In genomic region chr4:39713691-39714090, GRCh38 we compare ENCODE assay signal across 2 cellular contexts.
TF ChIP-seq lines count a peak whose summit lies in the region.

No MANE protein-coding gene starts in this region.

TF ChIP-seq in SK-N-SH, 30 proteins besides CTCF, POLR2A, EP300 and RAD21 (continued from another document):
- TF ChIP-seq NFIC (IDR thresholded peaks at IDR 0.05; ENCODE audit: borderline replicate concordance) (no peak), FOXM1 (IDR thresholded peaks at IDR 0.05; ENCODE audit: low read depth) (no peak), FOXJ3 (CRISPR knock-in tag; IDR thresholded peaks at IDR 0.05) (no peak), USF1 (IDR thresholded peaks at IDR 0.05; ENCODE audit: borderline replicate concordance, low read depth) (no peak), POLR2AphosphoS5 (IDR thresholded peaks at IDR 0.05; ENCODE audit: low read depth, low read length) (no peak), PBX3 (IDR thresholded peaks at IDR 0.05) (no peak), GABPA (IDR thresholded peaks at IDR 0.05; ENCODE audit: low read depth) (no peak), YY1 (IDR thresholded peaks at IDR 0.05; ENCODE audit: low read depth) (no peak), RXRA (IDR thresholded peaks at IDR 0.05; ENCODE audit: borderline replicate concordance, low read depth) (no peak), IRF3 (IDR thresholded peaks at IDR 0.05; ENCODE audit: low read depth, low read length) (no peak), NRF1 (IDR thresholded peaks at IDR 0.05; ENCODE audit: low read depth, low read length) (no peak), SIN3A (IDR thresholded peaks at IDR 0.05; ENCODE audit: borderline replicate concordance, low read depth, low read length) (no peak), TCF12 (IDR thresholded peaks at IDR 0.05) (no peak)
TF ChIP-seq in SK-N-SH: peak in this region for 0.

TF ChIP-seq in SK-N-SH treated with all-trans-retinoic acid at 6 μM for 48 hours, 23 proteins besides CTCF, POLR2A, EP300 and RAD21 (continued from another document):
- no peak for TF ChIP-seq CSRNP3 (CRISPR knock-in tag; IDR thresholded peaks at IDR 0.05)
- no peak for TF ChIP-seq ZNF70 (CRISPR knock-in tag; IDR thresholded peaks at IDR 0.05)
- TF ChIP-seq GLIS3 (CRISPR knock-in tag; IDR thresholded peaks at IDR 0.05) = no peak
- no peak for TF ChIP-seq SNAI2 (CRISPR knock-in tag; IDR thresholded peaks at IDR 0.05)
- TF ChIP-seq TOX (CRISPR knock-in tag; IDR thresholded peaks at IDR 0.05; ENCODE audit: borderline replicate concordance) = no peak
